Comparison of ENCODE assay signal across 19 cellular contexts in the genomic region with DNA sequence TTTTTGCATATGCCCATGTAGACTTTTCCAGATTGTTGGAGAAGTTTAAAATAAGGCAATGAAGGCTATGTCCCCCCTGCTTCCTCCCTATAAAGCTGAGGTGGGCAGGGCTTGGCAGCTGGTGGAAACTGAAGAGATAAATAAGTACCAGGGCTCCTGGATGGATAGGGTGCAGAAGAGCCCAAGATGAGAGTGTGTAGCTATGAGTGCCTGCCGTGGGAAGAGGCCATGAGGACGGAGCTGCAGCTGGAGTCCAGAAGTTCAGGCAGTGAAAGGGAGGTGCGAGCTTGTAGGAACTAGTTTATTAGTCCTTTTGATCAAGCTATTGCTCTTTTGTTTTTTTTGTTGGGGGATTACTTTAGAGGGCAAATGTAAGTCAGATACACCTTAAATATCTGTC. TPM values are rescaled to one million over a fixed set of nuclear protein-coding genes. Genes with fewer than 3 reads are reported as not detected.
A peak's percentile ranks its signal among the peaks of the same experiment; 100 is the strongest.
DNase-seq lines count a peak whose midpoint lies in the region; ATAC-seq and TF ChIP-seq lines count a peak whose summit lies in the region.
"Had no signal": no experiment of that assay in that cellular context is flagged by ENCODE, and none has a peak within 500 bp of the region (broad histone marks: within the 10 kb centered on the region; RNA-seq: fewer than 3 reads in every experiment).

No MANE protein-coding gene starts in this region.

- H3K14ac ChIP-seq in mesenchymal stem cell (ENCODE audit: low read length in 2 of 2): no peak overlapping the region

- H3K27me3 Mint-ChIP-seq in T-helper 17 cell: no peaks in the 10 kb centered on the region
- H3K27me3 Mint-ChIP-seq in type B pancreatic cell: no peaks in the 10 kb centered on the region

- no peak overlapping the region for H3K4me2 ChIP-seq in mesenchymal stem cell (ENCODE audit: low read length, poor library complexity, severe bottlenecking)

- H3K4me1 Mint-ChIP-seq in T-helper 17 cell (peaks cover 5% of the 10 kb centered on the region), type B pancreatic cell (ENCODE audit: unreplicated experiment) (peaks cover 25% of the 10 kb centered on the region)

- H3K4ac ChIP-seq in mesenchymal stem cell (ENCODE audit: low read depth in 1 of 2, low read length in 2 of 2): no peak overlapping the region

- H3K9me3 ChIP-seq in T-helper 17 cell (ENCODE audit: control insufficient read depth, low read length, poor library complexity, severe bottlenecking) (no peaks in the 10 kb centered on the region), mesenchymal stem cell (ENCODE audit: control insufficient read depth, low read length) (no peaks in the 10 kb centered on the region), subcutaneous abdominal adipose tissue (ENCODE audit: control insufficient read depth in 5 of 5, low read length in 5 of 5) (no peaks in the 10 kb centered on the region)
- H3K9me3 ChIP-seq: BLaER1, thyroid gland had no signal

- 82% methylated on average over 3 of the region's 3 CpGs for WGBS in mesenchymal stem cell

- H3K4me3 Mint-ChIP-seq in T-helper 17 cell (peak overlapping the region; percentile 47), type B pancreatic cell (no peak overlapping the region)

- H3K27ac ChIP-seq in epithelial cell of prostate (peak overlapping the region; percentile 34), mesenchymal stem cell (ENCODE audit: low read length, poor library complexity, severe bottlenecking) (no peak overlapping the region), subcutaneous abdominal adipose tissue (ENCODE audit: low read depth, low read length) (peak overlapping the region; percentile 52)
- H3K27ac ChIP-seq: BLaER1, SK-N-MC, thyroid gland had no signal

- H4K8ac ChIP-seq in mesenchymal stem cell (ENCODE audit: low read length): no peak overlapping the region

- no peaks in the 10 kb centered on the region for H3K9me3 Mint-ChIP-seq in type B pancreatic cell

- TF ChIP-seq CTCF in type B pancreatic cell (conservative IDR thresholded peaks at IDR 0.05): no peak

- H3K36me3 Mint-ChIP-seq in T-helper 17 cell (ENCODE audit: low read depth): peaks cover 3% of the 10 kb centered on the region
- peaks cover 7% of the 10 kb centered on the region for H3K36me3 Mint-ChIP-seq in type B pancreatic cell

- peak overlapping the region; percentile 35 for H3K9ac ChIP-seq in mesenchymal stem cell (ENCODE audit: low read length)
- H3K9ac ChIP-seq in subcutaneous abdominal adipose tissue (ENCODE audit: low read length in 5 of 5): no peak overlapping the region
- H3K9ac ChIP-seq: BLaER1 had no signal

- H3K27me3 ChIP-seq in mesenchymal stem cell (ENCODE audit: control insufficient read depth in 1 of 2, insufficient read depth in 1 of 2, low read length in 2 of 2): no peaks in the 10 kb centered on the region
- no peaks in the 10 kb centered on the region for H3K27me3 ChIP-seq in subcutaneous abdominal adipose tissue (ENCODE audit: control insufficient read depth in 5 of 5, insufficient read depth in 4 of 5, low read length in 5 of 5)
- H3K27me3 ChIP-seq: BLaER1, thyroid gland had no signal

- H2BK120ac ChIP-seq in mesenchymal stem cell (ENCODE audit: low read depth, low read length): no peak overlapping the region

- H3K36me3 ChIP-seq in mesenchymal stem cell (ENCODE audit: control insufficient read depth in 1 of 2, insufficient read depth in 2 of 2, low read depth in 1 of 2, low read length in 2 of 2) (peaks cover 15 to 45% of the 10 kb centered on the region in 2 experiments), subcutaneous abdominal adipose tissue (ENCODE audit: control insufficient read depth in 5 of 5, insufficient read depth in 5 of 5, low read length in 5 of 5) (peaks cover 19 to 48% (median 28%) of the 10 kb centered on the region in 5 donors)
- H3K36me3 ChIP-seq: thyroid gland had no signal

- H3K4me3 ChIP-seq in mesenchymal stem cell (ENCODE audit: insufficient read depth in 1 of 2, low read depth in 1 of 2, low read length in 2 of 2) (no peak overlapping the region), subcutaneous abdominal adipose tissue (ENCODE audit: low read depth in 1 of 5, low read length in 5 of 5) (no peak overlapping the region)
- H3K4me3 ChIP-seq: BLaER1, K562, SK-N-MC, thyroid gland had no signal

- no peak overlapping the region for H2BK5ac ChIP-seq in mesenchymal stem cell (ENCODE audit: low read depth, low read length, poor library complexity, severe bottlenecking)

- H2BK12ac ChIP-seq in mesenchymal stem cell (ENCODE audit: low read length in 2 of 2): no peak overlapping the region

- ATAC-seq in T-helper 17 cell: no peak
- ATAC-seq: K562 had no signal

- H3K23ac ChIP-seq in mesenchymal stem cell (ENCODE audit: low read length in 2 of 2): no peak overlapping the region

- H2BK15ac ChIP-seq in mesenchymal stem cell (ENCODE audit: low read depth, poor library complexity, severe bottlenecking): no peak overlapping the region

- H3K4me1 ChIP-seq in mesenchymal stem cell (ENCODE audit: control insufficient read depth, insufficient read depth, low read depth, low read length) (peaks cover 10% of the 10 kb centered on the region), subcutaneous abdominal adipose tissue (ENCODE audit: control insufficient read depth in 5 of 5, insufficient read depth in 5 of 5, low read length in 5 of 5) (peaks cover 0 to 44% (median 34%) of the 10 kb centered on the region in 5 donors)

- H2AK5ac ChIP-seq in mesenchymal stem cell (ENCODE audit: low read length, severe bottlenecking): no peak overlapping the region

- no peak overlapping the region for H3K18ac ChIP-seq in mesenchymal stem cell (ENCODE audit: low read depth in 1 of 2, low read length in 2 of 2)

- intact Hi-C loops in posterior vena cava (cut with DNase I): no loop called here

- DNase-seq in T-helper 17 cell: no peak
- DNase-seq in epithelial cell of prostate (ENCODE audit: low read depth, low spot score): no peak
- DNase-seq in mesenchymal stem cell: no peak
- DNase-seq in type B pancreatic cell (ENCODE audit: extremely low spot score, unreplicated experiment): no peak
- no peak for DNase-seq in posterior vena cava (ENCODE audit: low spot score)
- no peak for DNase-seq in globus pallidus (ENCODE audit: low spot score)
- no peak for DNase-seq in stimulated activated CD8-positive, alpha-beta memory T cell treated with anti-CD3 and anti-CD28 coated beads, Interleukin-4, amount 100 ng/mL, for 48 hours
- DNase-seq: activated CD4-positive, alpha-beta T cell treated with anti-CD3 and anti-CD28 coated beads, Interleukin-2, amount 50 U/mL, for 1 hour; activated naive CD4-positive, alpha-beta T cell; midbrain; NCI-H1092 treated with DMSO at 0.1 percent for 48 hours; NCI-H2081 treated with DMSO at 0.1 percent for 48 hours; nucleus accumbens; stimulated activated CD4-positive, alpha-beta T cell treated with anti-CD3 and anti-CD28 coated beads, Interleukin-2, amount 100 ng/mL, for 48 hours; thyroid gland had no signal

- H3K27ac Mint-ChIP-seq in T-helper 17 cell (peak overlapping the region; percentile 67), type B pancreatic cell (no peak overlapping the region)

- H2AFZ ChIP-seq in mesenchymal stem cell (ENCODE audit: low read depth, low read length): no peak overlapping the region

- no peak overlapping the region for H4K91ac ChIP-seq in mesenchymal stem cell (ENCODE audit: low read length)

- peaks cover 32% of the 10 kb centered on the region for H3K79me1 ChIP-seq in mesenchymal stem cell (replicated peaks; ENCODE audit: low read length, poor library complexity, severe bottlenecking)

RNA-seq across cellular contexts. Expression of gene PHLDB2, which starts 52.4 kb away (rescaled TPM):
- 10 to 100 TPM; 24.4 to 28.0 TPM for total RNA-seq in T-helper 17 cell
- polyA plus RNA-seq in mesenchymal stem cell (2013, experiment 1 of 2): 17.0 TPM
- 17.5 TPM for polyA plus RNA-seq in mesenchymal stem cell (2013, experiment 2 of 2)
- total RNA-seq in type B pancreatic cell (ENCODE audit: low replicate concordance): 33.2 and 43.5 TPM in 2 replicates
- 100 to 1,000 TPM; 125 to 135 TPM for total RNA-seq in posterior vena cava
- polyA plus RNA-seq: K562 had no signal
